In the genomic region with DNA sequence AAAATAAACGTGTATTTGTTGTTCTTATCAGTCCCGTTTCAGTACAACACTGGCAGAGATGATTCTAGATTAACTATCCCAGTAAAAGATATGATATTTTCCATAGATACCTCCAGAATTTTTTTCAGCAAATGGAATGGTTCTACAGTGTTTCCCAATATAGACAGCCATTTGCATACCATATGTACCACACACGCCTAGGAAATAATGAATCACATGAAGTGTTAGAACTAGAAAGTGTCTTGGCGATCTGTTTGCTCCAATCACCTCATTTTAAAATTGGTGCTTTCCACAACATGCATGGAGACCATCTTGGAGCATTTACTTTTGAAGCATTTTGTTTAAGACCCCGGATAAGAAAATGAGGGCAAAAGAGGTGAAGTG, we compare ENCODE assay signal across 9 cellular contexts. TPM values are rescaled to one million over a fixed set of nuclear protein-coding genes. Genes with fewer than 3 reads are reported as not detected.
DNase-seq lines count a peak whose midpoint lies in the region; ATAC-seq and TF ChIP-seq lines count a peak whose summit lies in the region.
"Had no signal": no experiment of that assay in that cellular context is flagged by ENCODE, and none has a peak within 500 bp of the region (broad histone marks: within the 10 kb centered on the region; RNA-seq: fewer than 3 reads in every experiment).

No MANE protein-coding gene starts in this region.

- H4K20me1 ChIP-seq in Karpas-422 (ENCODE audit: insufficient read depth, low read depth, low read length), result no peaks in the 10 kb centered on the region

- H3K27ac ChIP-seq in right atrium auricular region (peak overlapping the region in 1 of 2 donors; percentile 68), ascending aorta (no peak overlapping the region), Karpas-422 (ENCODE audit: low read length) (no peak overlapping the region)

- no peak for TF ChIP-seq CTCF in right atrium auricular region (IDR thresholded peaks at IDR 0.05)
- TF ChIP-seq CTCF in ascending aorta (IDR thresholded peaks at IDR 0.05), result peak in 1 of 3 experiments; percentile 5
- TF ChIP-seq CTCF in mesothelial cell of epicardium (IDR thresholded peaks at IDR 0.05; ENCODE audit: unreplicated experiment), result no peak

- no peak overlapping the region for H3K4me2 ChIP-seq in Karpas-422 (ENCODE audit: low read depth, low read length, poor library complexity, severe bottlenecking)

- H3K27me3 Mint-ChIP-seq in mesothelial cell of epicardium (ENCODE audit: low read depth), result peaks cover 63% of the 10 kb centered on the region

- H3K36me3 ChIP-seq in right atrium auricular region (no peaks in the 10 kb centered on the region), ascending aorta (no peaks in the 10 kb centered on the region), Karpas-422 (ENCODE audit: insufficient read depth, low read length) (no peaks in the 10 kb centered on the region)

- H3K9me3 ChIP-seq in right atrium auricular region (no peaks in the 10 kb centered on the region), ascending aorta (no peaks in the 10 kb centered on the region), Karpas-422 (ENCODE audit: low read length) (no peaks in the 10 kb centered on the region)

- H3K9ac ChIP-seq in Karpas-422 (ENCODE audit: low read length), result no peak overlapping the region

- intact Hi-C loops in left cardiac atrium (cut with DNase I) (loop anchor here in 1 of 2 donors (10.0 kb wide), 1 partner anchor 194 kb away; no protein-coding TSS in a partner anchor), ascending aorta (cut with DNase I) (no loop called here)

- ATAC-seq in left cardiac atrium, result no peak

- no peak overlapping the region for H3K27ac Mint-ChIP-seq in mesothelial cell of epicardium

- peak overlapping the region; percentile 41 to 63 for H3K4me3 ChIP-seq in right atrium auricular region
- H3K4me3 ChIP-seq in ascending aorta, result peak overlapping the region; percentile 53 to 79
- no peak overlapping the region for H3K4me3 ChIP-seq in Karpas-422 (ENCODE audit: low read length)

- H3K4me1 ChIP-seq in right atrium auricular region, result peaks cover 0 to 23% of the 10 kb centered on the region in 2 donors
- H3K4me1 ChIP-seq in ascending aorta, result peaks cover 4 to 7% of the 10 kb centered on the region in 2 donors
- peaks cover 14% of the 10 kb centered on the region for H3K4me1 ChIP-seq in Karpas-422 (ENCODE audit: low read length)

- H3K4me3 Mint-ChIP-seq in mesothelial cell of epicardium, result peak overlapping the region; percentile 57

- DNase-seq in right atrium auricular region (ENCODE audit: low spot score) (no peak), left cardiac atrium (no peak), ascending aorta (ENCODE audit: low spot score in 2 of 2) (no peak), mesothelial cell of epicardium (ENCODE audit: low spot score in 2 of 2, unreplicated experiment in 2 of 2) (no peak), Karpas-422 (no peak), globus pallidus (ENCODE audit: low spot score) (no peak), DMS79 treated with DMSO at 0.1 percent for 48 hours (lab: John Stamatoyannopoulos, UW) (no peak), 8988T (no peak)
- DNase-seq: NCI-H1048 had no signal

- no peaks in the 10 kb centered on the region for H3K36me3 Mint-ChIP-seq in mesothelial cell of epicardium

- H3K9me3 Mint-ChIP-seq in mesothelial cell of epicardium, result no peaks in the 10 kb centered on the region

- H3K9me2 ChIP-seq in Karpas-422 (replicated peaks; ENCODE audit: insufficient read depth, low read length), result no peaks in the 10 kb centered on the region

- H3K27me3 ChIP-seq in right atrium auricular region (no peaks in the 10 kb centered on the region), ascending aorta (no peaks in the 10 kb centered on the region), Karpas-422 (ENCODE audit: low read length) (no peaks in the 10 kb centered on the region)

- no peak overlapping the region for H2AFZ ChIP-seq in Karpas-422 (ENCODE audit: low read length)

- peaks cover 21% of the 10 kb centered on the region for H3K4me1 Mint-ChIP-seq in mesothelial cell of epicardium

- no peaks in the 10 kb centered on the region for H3K79me2 ChIP-seq in Karpas-422 (ENCODE audit: low read length)

RNA-seq across cellular contexts. Expression of gene C2CD4A, which starts 2.0 kb away (rescaled TPM):
- under 1 TPM in 1 of 2 donors, not detected in 1; 0.16 TPM for total RNA-seq in right atrium auricular region
- not detected for total RNA-seq in left cardiac atrium
- not detected for total RNA-seq in ascending aorta
- total RNA-seq in mesothelial cell of epicardium, result not detected in 3 replicates
- not detected in 2 replicates for total RNA-seq in Karpas-422 (2014; rRNA removed; shearing (Covaris generic); ENCODE audit: low replicate concordance)

RNA-seq across cellular contexts. Expression of gene VPS13C, which starts 8.5 kb away (rescaled TPM):
- 10 to 100 TPM; 30.3 to 41.9 TPM for total RNA-seq in right atrium auricular region
- 10 to 100 TPM; 33.2 to 34.5 TPM for total RNA-seq in left cardiac atrium
- 33.6 TPM for total RNA-seq in ascending aorta
- total RNA-seq in mesothelial cell of epicardium, result 42.8 to 44.9 TPM (median 44.7 TPM) in 3 replicates
- total RNA-seq in Karpas-422 (2014; rRNA removed; shearing (Covaris generic); ENCODE audit: low replicate concordance), result 70.9 and 180 TPM in 2 replicates
